9 cellular contexts compared by ENCODE assay signal in the genomic region with DNA sequence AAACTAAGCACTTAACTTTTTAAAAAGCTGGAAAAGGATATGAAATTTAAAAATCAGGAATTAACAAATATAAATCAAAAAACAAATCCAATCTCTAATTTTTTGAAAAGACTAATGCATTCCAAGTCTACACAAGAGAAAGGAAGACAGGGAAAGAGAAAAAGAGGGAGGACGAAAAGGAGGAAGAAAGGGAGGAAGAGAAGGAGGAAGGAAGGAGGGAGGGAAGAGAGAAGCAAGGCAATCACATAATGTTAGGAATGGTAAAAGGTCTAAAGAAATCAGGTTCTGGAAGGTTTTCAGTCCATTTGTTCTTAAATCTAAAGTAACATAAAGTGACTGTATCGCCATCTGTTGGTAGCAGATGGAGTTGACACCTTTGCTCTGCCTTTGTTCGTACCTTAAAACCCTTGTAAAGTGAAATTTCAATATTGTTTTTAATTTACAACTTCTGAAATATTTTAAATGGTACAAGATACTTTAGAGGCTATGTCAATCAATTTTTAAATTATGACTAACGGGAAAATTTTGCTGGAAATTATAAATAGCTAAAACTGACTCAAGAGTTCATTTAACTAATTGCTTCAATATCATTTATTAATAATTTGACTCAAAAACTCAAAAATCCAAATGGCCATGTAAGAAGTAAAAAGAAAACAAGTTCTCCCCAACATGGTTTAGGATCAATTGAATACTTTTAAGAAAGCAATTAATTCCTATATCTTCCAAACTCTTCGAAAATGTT. TPM values are rescaled to one million over a fixed set of nuclear protein-coding genes. Genes with fewer than 3 reads are reported as not detected.
DNase-seq lines count a peak whose midpoint lies in the region; ATAC-seq and TF ChIP-seq lines count a peak whose summit lies in the region.
"Had no signal": no experiment of that assay in that cellular context is flagged by ENCODE, and none has a peak within 500 bp of the region (broad histone marks: within the 10 kb centered on the region; RNA-seq: fewer than 3 reads in every experiment).

No MANE protein-coding gene starts in this region.

- ATAC-seq in HG02973 (IDR thresholded peaks at IDR 0.05; ENCODE audit: unreplicated experiment) = no peak

- peak; percentile 62 for TF ChIP-seq CTCF in AG04449 (IDR thresholded peaks at IDR 0.05; ENCODE audit: insufficient read depth, low read length, missing control alignments)

- no peak overlapping the region for H3K4me3 Mint-ChIP-seq in activated CD4-positive, alpha-beta memory T cell treated with anti-CD3 and anti-CD28 coated beads for 36 hours
- H3K4me3 Mint-ChIP-seq: memory B cell had no signal

- DNase-seq in AG04449 (ENCODE audit: low read depth, low spot score) (no peak), EL (peak; percentile 41), NCI-H146 treated with DMSO at 0.1 percent for 48 hours (lab: John Stamatoyannopoulos, UW; ENCODE audit: unreplicated experiment) (peak; percentile 2), hepatic stellate cell (ENCODE audit: low spot score) (peak; percentile 11), GDM1 (lab: John Stamatoyannopoulos, UW) (no peak)
- DNase-seq in activated CD4-positive, alpha-beta memory T cell treated with anti-CD3 and anti-CD28 coated beads for 36 hours = peak; percentile 54
- DNase-seq in stimulated activated CD4-positive, alpha-beta T cell treated with anti-CD3 and anti-CD28 coated beads, TNF-alpha, amount 100 ng/mL, for 24 hours (ENCODE audit: low read depth in 3 of 3) = peak in 2 of 3 experiments; percentile 17 to 29

- CTCF ChIA-PET in AG04449 (lab: Yijun Ruan, JAX) = interaction anchor here (0.6 to 4.7 kb wide), 25 partner anchors 8 to 443 kb away, joined by 3 to 43 read pairs (median 4); a partner anchor contains a TSS
- CTCF ChIA-PET in activated CD4-positive, alpha-beta memory T cell treated with anti-CD3 and anti-CD28 coated beads for 36 hours (lab: Charles Lee) = interaction anchor here (0.7 to 8.6 kb wide), 19 partner anchors 11 to 360 kb away, joined by 3 to 171 read pairs (median 4); no protein-coding TSS in a partner anchor

- no peak overlapping the region for H3K27ac Mint-ChIP-seq in activated CD4-positive, alpha-beta memory T cell treated with anti-CD3 and anti-CD28 coated beads for 36 hours
- H3K27ac Mint-ChIP-seq: memory B cell had no signal

- no peaks in the 10 kb centered on the region for H3K36me3 Mint-ChIP-seq in activated CD4-positive, alpha-beta memory T cell treated with anti-CD3 and anti-CD28 coated beads for 36 hours
- H3K36me3 Mint-ChIP-seq: memory B cell had no signal

- H3K27me3 Mint-ChIP-seq in activated CD4-positive, alpha-beta memory T cell treated with anti-CD3 and anti-CD28 coated beads for 36 hours = peaks cover 1% of the 10 kb centered on the region

- POLR2A ChIA-PET in AG04449 (lab: Yijun Ruan, JAX) = no interaction called here
- POLR2A ChIA-PET in activated CD4-positive, alpha-beta memory T cell treated with anti-CD3 and anti-CD28 coated beads for 36 hours (lab: Charles Lee) = no interaction called here

- H3K9me3 Mint-ChIP-seq in activated CD4-positive, alpha-beta memory T cell treated with anti-CD3 and anti-CD28 coated beads for 36 hours = no peaks in the 10 kb centered on the region
- H3K9me3 Mint-ChIP-seq: memory B cell had no signal

- H3K4me3 ChIP-seq in AG04449 (ENCODE audit: low read depth, low read length) = no peak overlapping the region

- no peaks in the 10 kb centered on the region for H3K4me1 Mint-ChIP-seq in activated CD4-positive, alpha-beta memory T cell treated with anti-CD3 and anti-CD28 coated beads for 36 hours (ENCODE audit: low read depth)

- intact Hi-C loops in activated CD4-positive, alpha-beta memory T cell treated with anti-CD3 and anti-CD28 coated beads for 36 hours (cut with micrococcal nuclease) = loop anchor here (1.0 kb wide), 1 partner anchor 297 kb away; no protein-coding TSS in a partner anchor

RNA-seq across cellular contexts. Expression of a gene that starts 20.4 kb away (rescaled TPM):
- 10 to 100 TPM; 29.4 to 34.1 TPM for total RNA-seq in activated CD4-positive, alpha-beta memory T cell treated with anti-CD3 and anti-CD28 coated beads for 36 hours

Comparison
In these comparisons a context has a peak if more than half of its experiments do, and no peak if none do; other contexts are left out.
1. DNase-seq: peak in EL (single experiment), NCI-H146 treated with DMSO at 0.1 percent for 48 hours (single experiment), activated CD4-positive, alpha-beta memory T cell treated with anti-CD3 and anti-CD28 coated beads for 36 hours (single experiment), hepatic stellate cell (single experiment) and stimulated activated CD4-positive, alpha-beta T cell treated with anti-CD3 and anti-CD28 coated beads, TNF-alpha, amount 100 ng/mL, for 24 hours (2 of 3); none in AG04449 (single experiment) and GDM1 (single experiment).